Comparison of ENCODE assay signal across 13 cellular contexts in the genomic region with DNA sequence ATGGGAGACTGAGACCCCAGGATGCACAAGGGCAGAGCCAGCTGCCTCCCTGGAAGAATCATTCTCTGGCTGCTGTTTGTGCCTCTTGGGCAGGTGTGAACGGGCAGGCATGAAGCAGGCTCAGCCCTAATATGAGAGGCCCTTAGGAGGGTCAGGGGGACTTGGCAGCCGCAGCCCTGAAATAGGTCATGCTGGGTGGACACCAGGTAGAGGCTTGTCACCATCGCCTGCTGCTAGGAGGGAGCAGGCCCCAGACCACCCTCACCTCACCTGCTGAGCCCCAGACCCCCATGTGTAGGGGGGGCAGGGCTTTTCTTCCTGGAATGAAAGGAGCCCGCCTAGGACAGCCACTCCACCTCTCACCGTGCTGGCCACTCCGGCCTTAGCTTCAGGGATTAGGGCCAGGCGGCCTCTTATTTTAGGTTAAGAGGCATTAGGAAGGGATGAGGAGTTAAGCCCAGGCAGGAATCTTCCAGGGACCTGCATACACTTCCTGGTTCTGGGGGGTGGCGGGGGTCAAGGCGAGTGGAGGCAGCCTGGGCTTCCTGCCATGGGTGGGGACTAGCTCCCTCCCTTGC.
DNase-seq lines count a peak whose midpoint lies in the region; TF ChIP-seq lines count a peak whose summit lies in the region.
"Had no signal": no experiment of that assay in that cellular context is flagged by ENCODE, and none has a peak within 500 bp of the region (broad histone marks: within the 10 kb centered on the region; RNA-seq: fewer than 3 reads in every experiment).

No MANE protein-coding gene starts in this region.

- no peak overlapping the region for H2AFZ ChIP-seq in neuronal stem cell (ENCODE audit: low read length)

- H2AK5ac ChIP-seq in neuronal stem cell (ENCODE audit: low read depth, low read length), result no peak overlapping the region

- TF ChIP-seq CTCF in dorsolateral prefrontal cortex (IDR thresholded peaks at IDR 0.05 in 54 of 56, conservative IDR thresholded peaks at IDR 0.05 in 2 of 56; ENCODE audit: low read depth in 1 of 56, partially characterized antibody in 56 of 56), result no peak

- peaks cover 27 to 70% of the 10 kb centered on the region in 2 donors for H3K36me3 Mint-ChIP-seq in CD4-positive, alpha-beta memory T cell
- peaks cover 3% of the 10 kb centered on the region for H3K36me3 Mint-ChIP-seq in IgD-negative memory B cell

- CTCF ChIA-PET in CD4-positive, alpha-beta memory T cell (lab: Charles Lee; ENCODE audit: partially characterized antibody), result no interaction called here

- no peak overlapping the region for H2BK12ac ChIP-seq in neuronal stem cell (ENCODE audit: low read length)

- H3K9me3 ChIP-seq in CD4-positive, alpha-beta memory T cell (ENCODE audit: control insufficient read depth in 1 of 2, low read length in 2 of 2), result no peaks in the 10 kb centered on the region
- H3K9me3 ChIP-seq in neuronal stem cell (replicated peaks in 1 of 2; ENCODE audit: control insufficient read depth in 2 of 2, insufficient read depth in 1 of 2, low read depth in 1 of 2, low read length in 2 of 2), result no peaks in the 10 kb centered on the region
- H3K9me3 ChIP-seq: suprapubic skin had no signal

- no peak overlapping the region for H3K14ac ChIP-seq in neuronal stem cell (ENCODE audit: low read length)

- H3K79me1 ChIP-seq in neuronal stem cell (ENCODE audit: low read depth, low read length), result peaks cover 19% of the 10 kb centered on the region

- H3K27ac ChIP-seq in CD4-positive, alpha-beta memory T cell (ENCODE audit: low read depth, low read length), result no peak overlapping the region
- H3K27ac ChIP-seq in dorsolateral prefrontal cortex (peak overlapping the region in 58 of 59 donors; percentile 3 to 98 (median 84)), neuronal stem cell (replicated peaks; ENCODE audit: low read length) (no peak overlapping the region)
- H3K27ac ChIP-seq: suprapubic skin had no signal

- POLR2A ChIA-PET in CD4-positive, alpha-beta memory T cell (lab: Charles Lee; ENCODE audit: partially characterized antibody), result interaction anchor here (1.7 kb wide), 1 partner anchor 30 kb away, joined by 3 read pairs; no protein-coding TSS in a partner anchor

- H3K36me3 ChIP-seq in CD4-positive, alpha-beta memory T cell (ENCODE audit: insufficient read depth, low read length), result peaks cover 63% of the 10 kb centered on the region
- peaks cover 63 to 98% of the 10 kb centered on the region in 2 donors for H3K36me3 ChIP-seq in neuronal stem cell (replicated peaks in 1 of 2; ENCODE audit: control insufficient read depth in 2 of 2, insufficient read depth in 2 of 2, low read length in 2 of 2)

- H3K9ac ChIP-seq in neuronal stem cell (ENCODE audit: low read depth, low read length, poor library complexity), result no peak overlapping the region

- H2BK120ac ChIP-seq in neuronal stem cell (ENCODE audit: low read depth, low read length), result no peak overlapping the region

- H2BK5ac ChIP-seq in neuronal stem cell (ENCODE audit: low read length), result peak overlapping the region; percentile 0

- H3K9me3 Mint-ChIP-seq in CD4-positive, alpha-beta memory T cell, result peaks cover 0 to 5% (median 0%) of the 10 kb centered on the region in 8 donors
- no peaks in the 10 kb centered on the region for H3K9me3 Mint-ChIP-seq in IgD-negative memory B cell

- H4K8ac ChIP-seq in neuronal stem cell (ENCODE audit: low read depth, low read length), result no peak overlapping the region

- no peaks in the 10 kb centered on the region for H3K27me3 ChIP-seq in CD4-positive, alpha-beta memory T cell (ENCODE audit: insufficient read depth, low read length)
- H3K27me3 ChIP-seq in dorsolateral prefrontal cortex (no peaks in the 10 kb centered on the region), neuronal stem cell (ENCODE audit: control insufficient read depth in 3 of 3, insufficient read depth in 3 of 3, low read depth in 1 of 3, low read length in 3 of 3) (no peaks in the 10 kb centered on the region)
- H3K27me3 ChIP-seq: suprapubic skin had no signal

- no peak overlapping the region for H3K4ac ChIP-seq in neuronal stem cell (ENCODE audit: low read length)

- H3K23ac ChIP-seq in neuronal stem cell (ENCODE audit: low read depth, low read length, poor library complexity), result no peak overlapping the region

- no peak overlapping the region for H2BK15ac ChIP-seq in neuronal stem cell (ENCODE audit: low read length)

- peaks cover 0 to 13% (median 5%) of the 10 kb centered on the region in 4 donors for H3K4me1 Mint-ChIP-seq in CD4-positive, alpha-beta memory T cell
- peaks cover 17 to 26% (median 18%) of the 10 kb centered on the region in 3 donors for H3K4me1 Mint-ChIP-seq in IgD-negative memory B cell

- no peak overlapping the region for H4K91ac ChIP-seq in neuronal stem cell (ENCODE audit: low read depth, low read length, poor library complexity)

- peak overlapping the region in 6 of 7 donors; percentile 17 to 89 (median 52) for H3K27ac Mint-ChIP-seq in CD4-positive, alpha-beta memory T cell
- peak overlapping the region in 2 of 3 donors; percentile 8 to 94 for H3K27ac Mint-ChIP-seq in IgD-negative memory B cell

- peak overlapping the region; percentile 61 for H3K18ac ChIP-seq in neuronal stem cell (ENCODE audit: low read length)

- intact Hi-C loops in CD4-positive, alpha-beta memory T cell (cut with micrococcal nuclease), result no loop called here
- intact Hi-C loops in dorsolateral prefrontal cortex (cut with DNase I), result loop anchor here in 1 of 2 donors (10.0 kb wide), 1 partner anchor 246 kb away; a partner anchor contains a TSS

- H3K4me3 Mint-ChIP-seq in CD4-positive, alpha-beta memory T cell, result no peak overlapping the region
- H3K4me3 Mint-ChIP-seq in IgD-negative memory B cell, result peak overlapping the region in 1 of 4 donors; percentile 12

- no CpG with 5 or more reads among the region's 9 CpGs for WGBS in neuronal stem cell (ENCODE audit: extremely low coverage in 2 of 2, insufficient read length in 2 of 2, insufficient replicate concordance in 1 of 2), 2 donors

- no peak overlapping the region for H3K4me2 ChIP-seq in neuronal stem cell (ENCODE audit: insufficient read depth, low read length, poor library complexity, severe bottlenecking)

- no peak overlapping the region for H3K4me3 ChIP-seq in CD4-positive, alpha-beta memory T cell (ENCODE audit: low read length in 2 of 2)
- no peak overlapping the region for H3K4me3 ChIP-seq in dorsolateral prefrontal cortex
- H3K4me3 ChIP-seq in neuronal stem cell (ENCODE audit: low read length in 2 of 2), result no peak overlapping the region
- H3K4me3 ChIP-seq: suprapubic skin had no signal

- H3K4me1 ChIP-seq in CD4-positive, alpha-beta memory T cell (ENCODE audit: insufficient read depth, low read length), result no peaks in the 10 kb centered on the region
- H3K4me1 ChIP-seq in neuronal stem cell (ENCODE audit: control insufficient read depth in 2 of 2, insufficient read depth in 1 of 2, low read depth in 1 of 2, low read length in 2 of 2), result peaks cover 0 to 16% of the 10 kb centered on the region in 2 donors

- no peaks in the 10 kb centered on the region for H3K27me3 Mint-ChIP-seq in CD4-positive, alpha-beta memory T cell
- H3K27me3 Mint-ChIP-seq in IgD-negative memory B cell, result no peaks in the 10 kb centered on the region

- no peak for DNase-seq in CD4-positive, alpha-beta memory T cell
- peak in 3 of 10 donors; percentile 26 to 39 (median 36) for DNase-seq in dorsolateral prefrontal cortex
- DNase-seq in neuronal stem cell (ENCODE audit: low spot score), result no peak
- no peak for DNase-seq in GOT3 (lab: John Stamatoyannopoulos, UW)
- DNase-seq in NCI-H1048 (lab: John Stamatoyannopoulos, UW), result no peak
- no peak for DNase-seq in COR-L47 (lab: John Stamatoyannopoulos, UW)
- no peak for DNase-seq in NCI-H146 treated with DMSO at 0.1 percent for 48 hours (lab: John Stamatoyannopoulos, UW; ENCODE audit: unreplicated experiment)
- DNase-seq: activated CD4-positive, alpha-beta T cell treated with anti-CD3 and anti-CD28 coated beads, Interleukin-2, amount 50 U/mL, for 48 hours; cortex of kidney; MV-4-11; NCI-H2227 treated with DMSO at 0.1 percent for 48 hours had no signal

Comparison
In these comparisons a context has a peak if more than half of its experiments do, and no peak if none do; other contexts are left out.
1. H3K27ac ChIP-seq: peak in dorsolateral prefrontal cortex (58 of 59); none in CD4-positive, alpha-beta memory T cell (single experiment) and neuronal stem cell (single experiment).